8 cellular contexts compared by ENCODE assay signal in the genomic region with DNA sequence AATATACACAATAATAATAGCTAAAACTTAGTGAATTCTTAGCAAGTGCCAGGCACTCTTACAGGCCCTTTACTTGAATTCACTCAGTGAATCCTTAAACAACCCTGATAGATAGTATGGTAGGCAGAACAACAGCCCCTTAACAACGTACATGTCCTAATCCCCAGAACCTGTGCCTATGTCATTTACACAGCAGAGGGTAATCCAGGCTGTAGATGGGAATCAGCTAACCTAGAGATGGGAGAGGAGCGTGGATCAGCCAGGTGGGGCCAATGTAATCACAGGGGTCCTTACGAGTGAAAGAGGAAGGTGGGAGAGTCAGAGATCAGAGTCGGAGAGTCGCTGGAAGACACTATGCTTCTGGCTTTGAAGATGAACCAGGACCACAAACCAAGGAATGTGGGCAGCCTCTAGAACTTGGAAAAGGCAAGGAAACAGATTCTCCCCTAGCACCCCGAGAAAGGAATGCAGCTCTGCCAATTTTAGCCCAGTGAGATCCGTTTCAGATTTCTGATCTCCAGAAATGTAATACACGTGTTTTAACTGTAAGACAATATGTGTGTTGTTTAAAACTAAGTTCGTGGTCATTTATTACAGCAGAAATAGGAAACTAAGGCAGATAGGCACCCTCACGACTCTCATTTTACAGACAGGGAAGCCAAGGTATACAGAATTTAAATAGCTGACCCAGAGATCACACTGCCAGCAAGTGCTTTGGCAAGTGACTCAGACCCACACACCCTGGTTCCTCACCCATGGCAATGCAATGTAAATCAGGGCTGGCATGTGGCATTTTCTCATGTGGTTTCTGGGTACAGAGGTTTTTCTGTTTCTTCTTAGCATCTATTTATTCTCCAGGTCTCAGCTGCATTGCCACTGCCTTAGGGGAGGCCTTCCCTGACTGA.
DNase-seq lines count a peak whose midpoint lies in the region; ATAC-seq and TF ChIP-seq lines count a peak whose summit lies in the region.

No MANE protein-coding gene starts in this region.

- H4K20me1 ChIP-seq in GM23248 (ENCODE audit: insufficient read depth): no peaks in the 10 kb centered on the region

- H3K27ac ChIP-seq in CD8-positive, alpha-beta T cell (ENCODE audit: low read depth, low read length): no peak overlapping the region
- no peak overlapping the region for H3K27ac ChIP-seq in GM23248

- no peak overlapping the region for H3K4me3 ChIP-seq in CD8-positive, alpha-beta T cell (ENCODE audit: low read depth, low read length)
- no peak overlapping the region for H3K4me3 ChIP-seq in GM23248

- no peak overlapping the region for H3K4me2 ChIP-seq in GM23248 (ENCODE audit: unreplicated experiment)

- peak; percentile 72 for ATAC-seq in CD8-positive, alpha-beta T cell
- ATAC-seq in memory B cell (ENCODE audit: low read depth): peak; percentile 78
- no peak for ATAC-seq in left ventricle myocardium superior

- H3K27me3 Mint-ChIP-seq in CD8-positive, alpha-beta T cell (ENCODE audit: low read depth): no peaks in the 10 kb centered on the region
- no peaks in the 10 kb centered on the region for H3K27me3 Mint-ChIP-seq in activated CD4-positive, alpha-beta T cell treated with anti-CD3 and anti-CD28 coated beads, Interleukin-2, amount 10 ng/mL, durations not matched to agents 7 days and 5 days
- H3K27me3 Mint-ChIP-seq in memory B cell: no peaks in the 10 kb centered on the region

- no peak overlapping the region for H3K4me3 Mint-ChIP-seq in CD8-positive, alpha-beta T cell
- H3K4me3 Mint-ChIP-seq in activated CD4-positive, alpha-beta T cell treated with anti-CD3 and anti-CD28 coated beads, Interleukin-2, amount 10 ng/mL, durations not matched to agents 7 days and 5 days: no peak overlapping the region
- H3K4me3 Mint-ChIP-seq in memory B cell: peak overlapping the region; percentile 84

- TF ChIP-seq CTCF in CD8-positive, alpha-beta T cell (IDR thresholded peaks at IDR 0.05): no peak

- no peaks in the 10 kb centered on the region for H3F3A ChIP-seq in GM23248 (ENCODE audit: insufficient read depth)

- H3K4me1 ChIP-seq in CD8-positive, alpha-beta T cell (ENCODE audit: insufficient read depth, low read length): peaks cover 58% of the 10 kb centered on the region
- H3K4me1 ChIP-seq in GM23248 (ENCODE audit: insufficient read depth): peaks cover 5% of the 10 kb centered on the region; the same call in 1 of the 2 replicates

- no peaks in the 10 kb centered on the region for H3K9me2 ChIP-seq in GM23248 (ENCODE audit: insufficient read depth)

- CTCF ChIA-PET in CD8-positive, alpha-beta T cell (lab: Charles Lee): no interaction called here
- CTCF ChIA-PET in activated CD4-positive, alpha-beta T cell treated with anti-CD3 and anti-CD28 coated beads, Interleukin-2, amount 10 ng/mL, durations not matched to agents 7 days and 5 days (lab: Charles Lee): interaction anchor here (0.9 to 1.9 kb wide), 7 partner anchors 9 to 41 kb away, joined by 3 to 5 read pairs (median 4); no protein-coding TSS in a partner anchor

- no peak overlapping the region for H3K9ac ChIP-seq in GM23248

- peak overlapping the region; percentile 77 for H3K27ac Mint-ChIP-seq in CD8-positive, alpha-beta T cell
- no peak overlapping the region for H3K27ac Mint-ChIP-seq in activated CD4-positive, alpha-beta T cell treated with anti-CD3 and anti-CD28 coated beads, Interleukin-2, amount 10 ng/mL, durations not matched to agents 7 days and 5 days
- peak overlapping the region; percentile 96 for H3K27ac Mint-ChIP-seq in memory B cell

- H3K27me3 ChIP-seq in CD8-positive, alpha-beta T cell (ENCODE audit: insufficient read depth, low read length): no peaks in the 10 kb centered on the region
- H3K27me3 ChIP-seq in GM23248 (replicated peaks; ENCODE audit: insufficient read depth): no peaks in the 10 kb centered on the region

- no peaks in the 10 kb centered on the region for H3K9me3 Mint-ChIP-seq in CD8-positive, alpha-beta T cell
- H3K9me3 Mint-ChIP-seq in activated CD4-positive, alpha-beta T cell treated with anti-CD3 and anti-CD28 coated beads, Interleukin-2, amount 10 ng/mL, durations not matched to agents 7 days and 5 days: no peaks in the 10 kb centered on the region
- no peaks in the 10 kb centered on the region for H3K9me3 Mint-ChIP-seq in memory B cell

- H3K36me3 Mint-ChIP-seq in CD8-positive, alpha-beta T cell: peaks cover 12% of the 10 kb centered on the region
- H3K36me3 Mint-ChIP-seq in activated CD4-positive, alpha-beta T cell treated with anti-CD3 and anti-CD28 coated beads, Interleukin-2, amount 10 ng/mL, durations not matched to agents 7 days and 5 days (ENCODE audit: low read depth): peaks cover 27% of the 10 kb centered on the region
- no peaks in the 10 kb centered on the region for H3K36me3 Mint-ChIP-seq in memory B cell

- no peaks in the 10 kb centered on the region for H3K9me3 ChIP-seq in CD8-positive, alpha-beta T cell (ENCODE audit: low read length)
- no peaks in the 10 kb centered on the region for H3K9me3 ChIP-seq in GM23248 (ENCODE audit: low read depth)

- intact Hi-C loops in CD8-positive, alpha-beta T cell (cut with DNase I, micrococcal nuclease): loop anchor here in 1 of 2 experiments (1.0 kb wide), 1 partner anchor 10 kb away; no protein-coding TSS in a partner anchor
- intact Hi-C loops in left ventricle myocardium superior (cut with micrococcal nuclease): no loop called here

- H3K4me1 Mint-ChIP-seq in CD8-positive, alpha-beta T cell (ENCODE audit: low read depth): peaks cover 81% of the 10 kb centered on the region
- peaks cover 79% of the 10 kb centered on the region for H3K4me1 Mint-ChIP-seq in activated CD4-positive, alpha-beta T cell treated with anti-CD3 and anti-CD28 coated beads, Interleukin-2, amount 10 ng/mL, durations not matched to agents 7 days and 5 days
- H3K4me1 Mint-ChIP-seq in memory B cell: peaks cover 63% of the 10 kb centered on the region

- no peak overlapping the region for H2AFZ ChIP-seq in GM23248

- peaks cover 97% of the 10 kb centered on the region for H3K79me2 ChIP-seq in GM23248 (ENCODE audit: insufficient read depth)

- peak in 6 of 7 experiments; percentile 15 to 62 (median 43) for DNase-seq in CD8-positive, alpha-beta T cell
- DNase-seq in GM23248: peak; percentile 50
- peak; percentile 23 for DNase-seq in activated CD4-positive, alpha-beta T cell treated with anti-CD3 and anti-CD28 coated beads, Interleukin-2, amount 10 ng/mL, durations not matched to agents 7 days and 5 days
- DNase-seq in memory B cell (ENCODE audit: low spot score in 2 of 2): peak in 1 of 2 donors; percentile 35
- DNase-seq in GM19240 (ENCODE audit: insufficient read length, low spot score): no peak
- no peak for DNase-seq in stimulated activated naive CD4-positive, alpha-beta T cell (lab: John Stamatoyannopoulos, UW)
- no peak for DNase-seq in stimulated activated CD4-positive, alpha-beta T cell treated with anti-CD3 and anti-CD28 coated beads, Interleukin-1b, Interleukin-23, amount 100 ng/mL, for 48 hours
- no peak for DNase-seq in left ventricle myocardium superior

- 78% methylated on average over 10 of the region's 10 CpGs for WGBS in GM23248 (ENCODE audit: low coverage in 1 of 2, low lambda C conversion rate in 2 of 2, missing lambda C conversion rate in 2 of 2), 2 experiments

- no peaks in the 10 kb centered on the region for H3K36me3 ChIP-seq in CD8-positive, alpha-beta T cell (ENCODE audit: insufficient read depth, low read length)
- H3K36me3 ChIP-seq in GM23248 (ENCODE audit: low read depth): no peaks in the 10 kb centered on the region

- POLR2A ChIA-PET in CD8-positive, alpha-beta T cell (lab: Charles Lee): interaction anchor here (1.1 to 1.5 kb wide), 2 partner anchors 19 to 48 kb away, joined by 3 to 4 read pairs; no protein-coding TSS in a partner anchor
- POLR2A ChIA-PET in activated CD4-positive, alpha-beta T cell treated with anti-CD3 and anti-CD28 coated beads, Interleukin-2, amount 10 ng/mL, durations not matched to agents 7 days and 5 days (lab: Charles Lee): no interaction called here

- in situ Hi-C loops in GM23248 (cut with MboI): no loop called here

Comparison
In these comparisons a context has a peak if more than half of its experiments do, and no peak if none do; other contexts are left out.
1. DNase-seq: peak in CD8-positive, alpha-beta T cell (6 of 7), GM23248 (single experiment) and activated CD4-positive, alpha-beta T cell treated with anti-CD3 and anti-CD28 coated beads, Interleukin-2, amount 10 ng/mL, durations not matched to agents 7 days and 5 days (single experiment); none in GM19240 (single experiment), stimulated activated naive CD4-positive, alpha-beta T cell (0 of 6), stimulated activated CD4-positive, alpha-beta T cell treated with anti-CD3 and anti-CD28 coated beads, Interleukin-1b, Interleukin-23, amount 100 ng/mL, for 48 hours (single experiment) and left ventricle myocardium superior (single experiment).